Comparison of ENCODE assay signal across 1 cellular context in the genomic region with DNA sequence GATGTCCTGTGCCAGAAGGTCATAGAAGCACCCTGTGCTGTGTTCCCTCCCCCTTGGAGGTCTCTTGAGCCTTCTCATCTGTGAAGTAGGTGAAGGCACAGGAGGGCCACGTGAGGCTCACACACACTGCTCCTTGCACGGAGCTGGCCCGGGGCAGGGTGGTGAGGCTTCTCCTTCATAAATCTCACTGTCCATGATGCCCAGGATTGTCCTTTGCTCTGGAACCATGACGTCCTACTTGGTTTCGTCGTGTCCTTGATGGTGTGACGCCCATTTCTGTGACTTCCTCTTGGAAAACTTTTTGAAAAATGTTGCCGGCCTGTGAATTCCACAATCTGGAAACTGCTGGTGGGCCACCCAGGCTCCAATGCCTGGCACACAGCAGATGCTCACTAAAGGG.
TF ChIP-seq lines count a peak whose summit lies in the region.

No MANE protein-coding gene starts in this region.

TF ChIP-seq in WTC11, 78 proteins besides CTCF, POLR2A, EP300 and RAD21 (continued from another document):
- TF ChIP-seq, protein P1, sequence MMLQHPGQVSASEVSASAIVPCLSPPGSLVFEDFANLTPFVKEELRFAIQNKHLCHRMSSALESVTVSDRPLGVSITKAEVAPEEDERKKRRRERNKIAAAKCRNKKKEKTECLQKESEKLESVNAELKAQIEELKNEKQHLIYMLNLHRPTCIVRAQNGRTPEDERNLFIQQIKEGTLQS (CRISPR knock-in tag; conservative IDR thresholded peaks at IDR 0.05), result no peak
